ENCODE assay signal across 1 cellular context in genomic region chr15:65050270-65050669, GRCh38.
TF ChIP-seq lines count a peak whose summit lies in the region.

No MANE protein-coding gene starts in this region.

TF ChIP-seq in K562, 482 proteins besides CTCF, POLR2A, EP300 and RAD21:
- TF ChIP-seq NFE2 (IDR thresholded peaks at IDR 0.05; ENCODE audit: low read depth) = 0 out of 2 replicates have a peak, but pooled peaks have one; percentile 32
- no peak for TF ChIP-seq CTBP1 (IDR thresholded peaks at IDR 0.05; ENCODE audit: borderline replicate concordance)
- no peak for TF ChIP-seq HMG20B (CRISPR knock-in tag; IDR thresholded peaks at IDR 0.05)
- 0 out of 2 replicates have a peak, but pooled peaks have one; percentile 10 for TF ChIP-seq C11orf30 (IDR thresholded peaks at IDR 0.05; ENCODE audit: low read depth)
- TF ChIP-seq E4F1 (CRISPR knock-in tag; IDR thresholded peaks at IDR 0.05; ENCODE audit: borderline replicate concordance) = no peak
- no peak for TF ChIP-seq HDAC8 (tag; IDR thresholded peaks at IDR 0.05)
- peak; percentile 15; the same call in 1 of the 2 replicates for TF ChIP-seq ZNF316 (IDR thresholded peaks at IDR 0.05)
- TF ChIP-seq NFIX (CRISPR knock-in tag; IDR thresholded peaks at IDR 0.05; ENCODE audit: low read depth) = no peak
